In genomic region chr5:173338380-173339015, GRCh38 we compare ENCODE assay signal across 25 cellular contexts. TPM values are rescaled to one million over a fixed set of nuclear protein-coding genes. Genes with fewer than 3 reads are reported as not detected.
DNase-seq lines count a peak whose midpoint lies in the region; ATAC-seq, FAIRE-seq and TF ChIP-seq lines count a peak whose summit lies in the region.
"Had no signal": no experiment of that assay in that cellular context is flagged by ENCODE, and none has a peak within 500 bp of the region (broad histone marks: within the 10 kb centered on the region; RNA-seq: fewer than 3 reads in every experiment).

No MANE protein-coding gene starts in this region.

- H3K4me3 ChIP-seq in IMR-90 (ENCODE audit: insufficient read depth, low read depth, low read length) = no peak overlapping the region
- H3K4me3 ChIP-seq in bronchial epithelial cell (ENCODE audit: low read depth, low read length) = no peak overlapping the region
- H3K4me3 ChIP-seq in keratinocyte (ENCODE audit: control insufficient read depth in 2 of 3, extremely low read depth in 1 of 3, insufficient read depth in 2 of 3, low read depth in 1 of 3, low read length in 3 of 3) = no peak overlapping the region
- H3K4me3 ChIP-seq: A549; BLaER1 treated with 17β-estradiol and CSF1 and Interleukin-3, amounts not matched to agents 10 nM and 100 nM; GM12878; GM23338; HAP-1 had no signal

- H3K9me1 ChIP-seq in IMR-90 (ENCODE audit: insufficient read depth, low read length) (no peaks in the 10 kb centered on the region; the same call in 1 of the 2 replicates), keratinocyte (ENCODE audit: control insufficient read depth, extremely low read depth, insufficient read depth, low read length) (no peaks in the 10 kb centered on the region)

- no peaks in the 10 kb centered on the region for H3K79me1 ChIP-seq in IMR-90 (ENCODE audit: low read depth in 1 of 2, low read length in 2 of 2)

- intact Hi-C loops in IMR-90 (cut with micrococcal nuclease) = no loop called here

- H3K27me3 Mint-ChIP-seq in activated naive CD4-positive, alpha-beta T cell treated with anti-CD3 and anti-CD28 coated beads, Interleukin-2, amount 10 ng/mL, durations not matched to agents 7 days and 5 days = peaks cover 44% of the 10 kb centered on the region
- H3K27me3 Mint-ChIP-seq in T-helper 2 cell treated with Interferon-gamma antibody and Interleukin-4, amounts not matched to agents 5 μg/mL and 100 μg/mL, for 36 hours (ENCODE audit: low read depth) = no peaks in the 10 kb centered on the region

- no peak for ATAC-seq in IMR-90 (ENCODE audit: low read depth)
- ATAC-seq: A549, GM12878, GM23338 had no signal

- H3K18ac ChIP-seq in IMR-90 (ENCODE audit: low read depth, low read length) = no peak overlapping the region; the same call in 1 of the 2 replicates

- H4K20me1 ChIP-seq in IMR-90 (ENCODE audit: insufficient read depth, low read length) (no peaks in the 10 kb centered on the region), keratinocyte (ENCODE audit: control insufficient read depth, extremely low read depth, insufficient read depth, low read length) (no peaks in the 10 kb centered on the region)
- H4K20me1 ChIP-seq: BLaER1 treated with 17β-estradiol and CSF1 and Interleukin-3, amounts not matched to agents 10 nM and 100 nM had no signal

- H4K5ac ChIP-seq in IMR-90 (ENCODE audit: low read depth, low read length) = peak overlapping the region; percentile 17; the same call in 1 of the 2 replicates

- H2BK20ac ChIP-seq in IMR-90 (ENCODE audit: low read depth, low read length) = peak overlapping the region; percentile 40

- no peak for TF ChIP-seq CTCF in IMR-90 (conservative IDR thresholded peaks at IDR 0.05; ENCODE audit: low read depth, low read length)
- TF ChIP-seq CTCF in bronchial epithelial cell (IDR thresholded peaks at IDR 0.05; ENCODE audit: insufficient read depth, low read length, severe bottlenecking) = no peak
- no peak for TF ChIP-seq CTCF in keratinocyte (optimal IDR thresholded peaks at IDR 0.05 in 1 of 3, IDR thresholded peaks at IDR 0.05 in 1 of 3, conservative IDR thresholded peaks at IDR 0.05 in 1 of 3; ENCODE audit: extremely low read depth in 1 of 3, insufficient read depth in 2 of 3, low read length in 3 of 3)

- H3K23ac ChIP-seq in IMR-90 (ENCODE audit: low read depth, low read length) = no peak overlapping the region

- H3K9ac ChIP-seq in IMR-90 (ENCODE audit: low read depth, low read length) (no peak overlapping the region), keratinocyte (ENCODE audit: control insufficient read depth, extremely low read depth, insufficient read depth, low read length) (no peak overlapping the region)
- H3K9ac ChIP-seq: BLaER1 treated with 17β-estradiol and CSF1 and Interleukin-3, amounts not matched to agents 10 nM and 100 nM had no signal

- no peak overlapping the region for H3K56ac ChIP-seq in IMR-90 (ENCODE audit: extremely low read depth, insufficient read depth, low read length)

- H3K14ac ChIP-seq in IMR-90 (replicated peaks; ENCODE audit: low read depth, low read length) = 0 out of 2 replicates have a peak overlapping the region, but pooled peaks have one; percentile 6

- no peak overlapping the region for H4K91ac ChIP-seq in IMR-90 (ENCODE audit: insufficient read depth, low read depth, low read length)

- H3K9me3 Mint-ChIP-seq in activated naive CD4-positive, alpha-beta T cell treated with anti-CD3 and anti-CD28 coated beads, Interleukin-2, amount 10 ng/mL, durations not matched to agents 7 days and 5 days = no peaks in the 10 kb centered on the region
- no peaks in the 10 kb centered on the region for H3K9me3 Mint-ChIP-seq in T-helper 2 cell treated with Interferon-gamma antibody and Interleukin-4, amounts not matched to agents 5 μg/mL and 100 μg/mL, for 36 hours
- H3K9me3 Mint-ChIP-seq: CD14-positive monocyte; CD4-positive, alpha-beta T cell; CD8-positive, alpha-beta memory T cell; GM23338 had no signal

- H3K4ac ChIP-seq in IMR-90 (ENCODE audit: low read depth, low read length) = peak overlapping the region; percentile 24

- no peaks in the 10 kb centered on the region for H3K79me2 ChIP-seq in keratinocyte (ENCODE audit: control insufficient read depth, insufficient read depth, low read length)

- no peak for TF ChIP-seq POLR2A in IMR-90 (IDR thresholded peaks at IDR 0.05; ENCODE audit: low read depth, low read length)

- H2BK120ac ChIP-seq in IMR-90 (ENCODE audit: low read depth, low read length) = no peak overlapping the region

- no peak overlapping the region for H4K8ac ChIP-seq in IMR-90 (ENCODE audit: low read depth in 2 of 2, low read length in 2 of 2)

- H2AK9ac ChIP-seq in IMR-90 (replicated peaks; ENCODE audit: low read depth, low read length, poor library complexity) = no peak overlapping the region

- H2AFZ ChIP-seq in IMR-90 (replicated peaks; ENCODE audit: low read length, poor library complexity) (peak overlapping the region; percentile 39), keratinocyte (ENCODE audit: control insufficient read depth, low read length) (no peak overlapping the region)
- H2AFZ ChIP-seq: GM23338 had no signal

- in situ Hi-C loops in IMR-90 (cut with MboI; ENCODE audit: low sequenced_read_pairs) = no loop called here

- POLR2A ChIA-PET in IMR-90 (lab: Charles Lee; ENCODE audit: unreplicated experiment) = no interaction called here

- no peaks in the 10 kb centered on the region; the same call in 1 of the 2 replicates for H3K27me3 ChIP-seq in IMR-90 (ENCODE audit: control insufficient read depth, insufficient read depth, low read length)
- peaks cover 1% of the 10 kb centered on the region for H3K27me3 ChIP-seq in bronchial epithelial cell (ENCODE audit: control insufficient read depth, insufficient read depth, low read length)
- H3K27me3 ChIP-seq in keratinocyte (ENCODE audit: control insufficient read depth, extremely low read depth, insufficient read depth, low read length) = no peaks in the 10 kb centered on the region
- H3K27me3 ChIP-seq: BE2C; BLaER1 treated with 17β-estradiol and CSF1 and Interleukin-3, amounts not matched to agents 10 nM and 100 nM had no signal

- no TSS peak for BruUV-seq in IMR-90 (replicated peaks; lab: Mats Ljungman, UMichigan)

- no peak overlapping the region for H3K4me3 Mint-ChIP-seq in activated naive CD4-positive, alpha-beta T cell treated with anti-CD3 and anti-CD28 coated beads, Interleukin-2, amount 10 ng/mL, durations not matched to agents 7 days and 5 days
- H3K4me3 Mint-ChIP-seq in T-helper 2 cell treated with Interferon-gamma antibody and Interleukin-4, amounts not matched to agents 5 μg/mL and 100 μg/mL, for 36 hours = no peak overlapping the region
- H3K4me3 Mint-ChIP-seq: CD14-positive monocyte; CD4-positive, alpha-beta T cell; GM23338 had no signal

- H3K4me2 ChIP-seq in IMR-90 (ENCODE audit: low read depth, low read length) (no peak overlapping the region), keratinocyte (ENCODE audit: control insufficient read depth, extremely low read depth, insufficient read depth, low read depth, low read length) (no peak overlapping the region)
- H3K4me2 ChIP-seq: A549, GM23338 had no signal

- no peak overlapping the region for H3K27ac ChIP-seq in IMR-90 (ENCODE audit: insufficient read depth, low read length)
- no peak overlapping the region for H3K27ac ChIP-seq in keratinocyte (ENCODE audit: control insufficient read depth, insufficient read depth, low read length)
- H3K27ac ChIP-seq: A549; BLaER1 treated with 17β-estradiol and CSF1 and Interleukin-3, amounts not matched to agents 10 nM and 100 nM had no signal

- H3K4me1 Mint-ChIP-seq in activated naive CD4-positive, alpha-beta T cell treated with anti-CD3 and anti-CD28 coated beads, Interleukin-2, amount 10 ng/mL, durations not matched to agents 7 days and 5 days = no peaks in the 10 kb centered on the region
- H3K4me1 Mint-ChIP-seq in T-helper 2 cell treated with Interferon-gamma antibody and Interleukin-4, amounts not matched to agents 5 μg/mL and 100 μg/mL, for 36 hours (ENCODE audit: low read depth) = no peaks in the 10 kb centered on the region
- H3K4me1 Mint-ChIP-seq: CD8-positive, alpha-beta memory T cell had no signal

- H3K4me1 ChIP-seq in IMR-90 (ENCODE audit: control insufficient read depth, insufficient read depth, low read length) = peaks cover 4% of the 10 kb centered on the region; the same call in 1 of the 2 replicates
- peaks cover 6% of the 10 kb centered on the region for H3K4me1 ChIP-seq in keratinocyte (ENCODE audit: control insufficient read depth, extremely low read depth, insufficient read depth, low read length)
- H3K4me1 ChIP-seq: BE2C, HAP-1 had no signal

- peak overlapping the region; percentile 43; the same call in 1 of the 2 replicates for H2AK5ac ChIP-seq in IMR-90 (ENCODE audit: low read depth, low read length)

- H3K36me3 ChIP-seq in IMR-90 (ENCODE audit: control insufficient read depth, insufficient read depth, low read length) = no peaks in the 10 kb centered on the region
- H3K36me3 ChIP-seq in bronchial epithelial cell (ENCODE audit: control insufficient read depth, insufficient read depth, low read length) = no peaks in the 10 kb centered on the region
- no peaks in the 10 kb centered on the region for H3K36me3 ChIP-seq in keratinocyte (ENCODE audit: control insufficient read depth in 2 of 2, extremely low read depth in 1 of 2, insufficient read depth in 2 of 2, low read length in 2 of 2)
- H3K36me3 ChIP-seq: BE2C; BLaER1 treated with 17β-estradiol and CSF1 and Interleukin-3, amounts not matched to agents 10 nM and 100 nM; HAP-1 had no signal

- dilution Hi-C loops in IMR-90 (cut with HindIII; ENCODE audit: low sequenced_read_pairs, unreplicated experiment) = no loop called here
- dilution Hi-C loops in keratinocyte (cut with MboI; ENCODE audit: extremely low pct_ligation_motif_present, low sequenced_read_pairs) = no loop called here

- no peak overlapping the region for H2BK5ac ChIP-seq in IMR-90 (ENCODE audit: low read depth, low read length, poor library complexity, severe bottlenecking)

- no peaks in the 10 kb centered on the region for H3K9me3 ChIP-seq in IMR-90 (ENCODE audit: control insufficient read depth, insufficient read depth, low read length)
- H3K9me3 ChIP-seq in keratinocyte (ENCODE audit: control insufficient read depth, low read depth, low read length) = no peaks in the 10 kb centered on the region
- H3K9me3 ChIP-seq: A549; BE2C; BLaER1 treated with 17β-estradiol and CSF1 and Interleukin-3, amounts not matched to agents 10 nM and 100 nM; HAP-1 had no signal

- H3K36me3 Mint-ChIP-seq in activated naive CD4-positive, alpha-beta T cell treated with anti-CD3 and anti-CD28 coated beads, Interleukin-2, amount 10 ng/mL, durations not matched to agents 7 days and 5 days = no peaks in the 10 kb centered on the region
- no peaks in the 10 kb centered on the region for H3K36me3 Mint-ChIP-seq in T-helper 2 cell treated with Interferon-gamma antibody and Interleukin-4, amounts not matched to agents 5 μg/mL and 100 μg/mL, for 36 hours (ENCODE audit: low read depth)
- H3K36me3 Mint-ChIP-seq: CD14-positive monocyte; CD8-positive, alpha-beta memory T cell had no signal

- no peak for DNase-seq in activated naive CD4-positive, alpha-beta T cell treated with anti-CD3 and anti-CD28 coated beads, Interleukin-2, amount 10 ng/mL, durations not matched to agents 7 days and 5 days
- DNase-seq in activated naive CD4-positive, alpha-beta T cell treated with Interleukin-2 at 50 U/mL for 16 hours = no peak
- DNase-seq in IMR-90 (no peak), bronchial epithelial cell (ENCODE audit: low read depth) (no peak), keratinocyte (ENCODE audit: low read depth, low spot score) (no peak)
- DNase-seq in T-helper 2 cell treated with Interferon-gamma antibody and Interleukin-4, amounts not matched to agents 5 μg/mL and 100 μg/mL, for 36 hours (ENCODE audit: low spot score) = no peak
- DNase-seq in stimulated activated CD4-positive, alpha-beta T cell treated with anti-CD3 and anti-CD28 coated beads, Interleukin-4, amount 100 ng/mL, for 1 hour = no peak
- DNase-seq: 8988T; ACHN; AML-193; BE2C; CD4-positive, alpha-beta T cell; CD8-positive, alpha-beta memory T cell; DMS 273 treated with DMSO at 0.1 percent for 48 hours; DMS79; EL; GDM1 had no signal

- peak; percentile 18 for FAIRE-seq in bronchial epithelial cell (lab: Jason Lieb, UNC)
- FAIRE-seq in keratinocyte (lab: Jason Lieb, UNC) = peak; percentile 29
- FAIRE-seq: A549, D721Med, GM12878, H54 had no signal

- CTCF ChIA-PET in activated naive CD4-positive, alpha-beta T cell treated with anti-CD3 and anti-CD28 coated beads, Interleukin-2, amount 10 ng/mL, durations not matched to agents 7 days and 5 days (lab: Charles Lee) = interaction anchor here (2.8 kb wide), 1 partner anchor 44 kb away, joined by 9 read pairs; no protein-coding TSS in a partner anchor
- CTCF ChIA-PET in IMR-90 (lab: Yijun Ruan, JAX) = no interaction called here

- H2BK15ac ChIP-seq in IMR-90 (ENCODE audit: low read depth, low read length) = peak overlapping the region; percentile 54; the same call in 1 of the 3 replicates

- peak overlapping the region; percentile 34 for H3K27ac Mint-ChIP-seq in activated naive CD4-positive, alpha-beta T cell treated with anti-CD3 and anti-CD28 coated beads, Interleukin-2, amount 10 ng/mL, durations not matched to agents 7 days and 5 days
- no peak overlapping the region for H3K27ac Mint-ChIP-seq in T-helper 2 cell treated with Interferon-gamma antibody and Interleukin-4, amounts not matched to agents 5 μg/mL and 100 μg/mL, for 36 hours
- H3K27ac Mint-ChIP-seq: CD14-positive monocyte; CD4-positive, alpha-beta T cell; CD8-positive, alpha-beta memory T cell; GM23338 had no signal

- no peak for TF ChIP-seq RAD21 in IMR-90 (IDR thresholded peaks at IDR 0.05; ENCODE audit: low read length)

- 100% methylated on average over 5 of the region's 10 CpGs; no CpG with 5 or more reads in 1 of the 2 experiments for WGBS in IMR-90 (ENCODE audit: extremely low coverage in 2 of 2, insufficient read length in 1 of 2), 2 experiments

RNA-seq across cellular contexts. Expression of gene STC2, which starts 10.3 kb away (rescaled TPM):
- total RNA-seq in IMR-90 (2012; rRNA removed) (87.5 and 259 TPM in 2 replicates), bronchial epithelial cell (310 and 440 TPM in 2 replicates)
- polyA plus RNA-seq in IMR-90 (2012; rRNA removed) (157 and 270 TPM in 2 replicates), keratinocyte (1.9 to 4.3 TPM (median 4.1 TPM) in 3 replicates)
- 105 and 264 TPM in 2 replicates for polyA plus RNA-seq in IMR-90 (2012; cell fraction: cytosol; rRNA removed)
- polyA plus RNA-seq in IMR-90 (2012; cell fraction: nucleus; rRNA removed; ENCODE audit: low replicate concordance) = 249 and 547 TPM in 2 replicates
- 8.5 TPM for polyA plus RNA-seq in keratinocyte (2011; ENCODE audit: low read depth)
- polyA plus RNA-seq in keratinocyte (2011; cell fraction: cytosol; rRNA removed) = 2.2 and 2.6 TPM in 2 replicates
- polyA plus RNA-seq in keratinocyte (2011; cell fraction: nucleus; rRNA removed) = 9.3 and 16.7 TPM in 2 replicates
- 4.7 and 14.4 TPM in 2 replicates for polyA plus RNA-seq in keratinocyte (2012; ENCODE audit: low replicate concordance)
- polyA minus RNA-seq in keratinocyte = 0.82 to 2.5 TPM (median 2.3 TPM) in 3 replicates
- 10.6 TPM for polyA minus RNA-seq in keratinocyte (2011; cell fraction: cytosol; rRNA and poly(A)+ RNA removed)
- 8.4 and 8.5 TPM in 2 replicates for polyA minus RNA-seq in keratinocyte (2011; cell fraction: nucleus; rRNA and poly(A)+ RNA removed)
- total RNA-seq: CD4-positive, alpha-beta T cell had no signal
- polyA plus RNA-seq: CD14-positive monocyte; CD8-positive, alpha-beta memory T cell had no signal
